ENCODE assay signal across 8 cellular contexts in the genomic region with DNA sequence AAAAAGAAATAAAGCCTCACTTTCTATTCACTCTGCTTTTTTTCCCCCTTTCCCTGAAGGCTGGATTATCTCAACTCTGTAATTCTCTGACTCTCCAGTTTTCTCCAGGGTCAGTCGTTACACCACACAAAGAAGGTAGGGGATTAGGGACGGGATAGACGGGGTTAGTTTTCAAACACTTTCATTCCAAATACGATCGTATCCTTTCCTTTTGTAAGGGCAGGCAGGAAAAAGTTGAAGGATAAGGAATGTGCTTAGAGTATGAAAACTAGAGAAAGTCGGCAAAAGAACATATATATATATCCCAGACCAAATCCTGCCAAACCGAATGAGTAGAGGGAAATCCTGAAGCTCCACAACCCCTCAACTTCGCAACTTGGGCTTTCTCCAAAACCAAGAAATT. TPM values are rescaled to one million over a fixed set of nuclear protein-coding genes. Genes with fewer than 3 reads are reported as not detected.
DNase-seq lines count a peak whose midpoint lies in the region; ATAC-seq and TF ChIP-seq lines count a peak whose summit lies in the region.

No MANE protein-coding gene starts in this region.

- H3K36me3 ChIP-seq in right lobe of liver (peaks cover 0 to 20% (median 12%) of the 10 kb centered on the region in 4 donors), thymus (ENCODE audit: control insufficient read depth, insufficient read depth) (peaks cover 22% of the 10 kb centered on the region)

- no peaks in the 10 kb centered on the region for H3K27me3 Mint-ChIP-seq in activated T-cell treated with anti-CD3 and anti-CD28 coated beads, Interleukin-2, amount 50 U/mL, for 24 hours

- H3K4me3 ChIP-seq in right lobe of liver (peak overlapping the region in 2 of 3 donors; percentile 15 to 29), thymus (ENCODE audit: low read length) (peak overlapping the region; percentile 63)

- H3K4me1 Mint-ChIP-seq in activated T-cell treated with anti-CD3 and anti-CD28 coated beads, Interleukin-2, amount 50 U/mL, for 24 hours (ENCODE audit: low read depth), result peaks cover 63% of the 10 kb centered on the region

- 0% methylated on average over 7 of the region's 8 CpGs for WGBS in right lobe of liver (ENCODE audit: insufficient coverage, low coverage, low lambda C conversion rate, missing lambda C conversion rate)
- 1% methylated on average over 8 of the region's 8 CpGs for WGBS in thymus

- H3K4me3 Mint-ChIP-seq in activated T-cell treated with anti-CD3 and anti-CD28 coated beads, Interleukin-2, amount 50 U/mL, for 24 hours, result peak overlapping the region; percentile 91

- no peak for TF ChIP-seq CTCF in right lobe of liver (IDR thresholded peaks at IDR 0.05)

- DNase-seq in activated T-cell treated with anti-CD3 and anti-CD28 coated beads, Interleukin-2, amount 50 U/mL, for 24 hours, result no peak
- no peak for DNase-seq in activated T-cell treated with anti-CD3 and anti-CD28 coated beads, Interleukin-2, amount 50 U/mL, for 1 hour
- no peak for DNase-seq in right lobe of liver
- DNase-seq in UCSD-AML1 (lab: John Stamatoyannopoulos, UW; ENCODE audit: unreplicated experiment), result no peak

- ATAC-seq in right lobe of liver (no peak), GM19351 (IDR thresholded peaks at IDR 0.05; ENCODE audit: unreplicated experiment) (no peak), HG03175 (IDR thresholded peaks at IDR 0.05; ENCODE audit: unreplicated experiment) (no peak)

- peaks cover 55% of the 10 kb centered on the region for H3K36me3 Mint-ChIP-seq in activated T-cell treated with anti-CD3 and anti-CD28 coated beads, Interleukin-2, amount 50 U/mL, for 24 hours (ENCODE audit: low read depth)

- TF ChIP-seq POLR2A in right lobe of liver (IDR thresholded peaks at IDR 0.05), result no peak

- H3K9me3 Mint-ChIP-seq in activated T-cell treated with anti-CD3 and anti-CD28 coated beads, Interleukin-2, amount 50 U/mL, for 24 hours, result no peaks in the 10 kb centered on the region

- H3K4me1 ChIP-seq in right lobe of liver (peaks cover 0 to 47% (median 12%) of the 10 kb centered on the region in 4 donors), thymus (ENCODE audit: control insufficient read depth, insufficient read depth, low read length) (peaks cover 19% of the 10 kb centered on the region)

- no peaks in the 10 kb centered on the region for H3K9me3 ChIP-seq in right lobe of liver
- H3K9me3 ChIP-seq in thymus (ENCODE audit: control insufficient read depth), result no peaks in the 10 kb centered on the region

- H3K27me3 ChIP-seq in right lobe of liver (no peaks in the 10 kb centered on the region), thymus (ENCODE audit: control insufficient read depth, insufficient read depth) (no peaks in the 10 kb centered on the region)

- intact Hi-C loops in right lobe of liver (cut with DNase I), result loop anchor here in 1 of 2 donors (5.0 kb wide), 1 partner anchor 60 kb away; a partner anchor contains a TSS

- peak overlapping the region; percentile 58 for H3K27ac ChIP-seq in angular gyrus (ENCODE audit: low read depth, low read length)
- peak overlapping the region; percentile 56 to 77 (median 70) for H3K27ac ChIP-seq in right lobe of liver
- H3K27ac ChIP-seq in thymus (ENCODE audit: low read depth), result no peak overlapping the region

- peak overlapping the region; percentile 98 for H3K27ac Mint-ChIP-seq in activated T-cell treated with anti-CD3 and anti-CD28 coated beads, Interleukin-2, amount 50 U/mL, for 24 hours

RNA-seq across cellular contexts. Expression of a gene that starts 0.6 kb away (rescaled TPM):
- 100 to 1,000 TPM in 1 of 6 experiments, 10 to 100 TPM in 5; 56.5 to 117 (median 70.3) TPM for total RNA-seq in right lobe of liver
- 39.2 TPM for polyA plus RNA-seq in thymus

RNA-seq across cellular contexts. Expression of a gene that starts 9.4 kb away (rescaled TPM):
- total RNA-seq in right lobe of liver, result 1 to 10 TPM; 1.7 to 5.4 (median 3.2) TPM
- polyA plus RNA-seq in thymus, result 3.1 TPM

RNA-seq across cellular contexts. Expression of a gene that starts 11.1 kb away (rescaled TPM):
- total RNA-seq in right lobe of liver, result 1,000 to 10,000 TPM in 4 of 6 experiments, 100 to 1,000 TPM in 2; 516 to 1,547 (median 1,257) TPM
- 5,569 TPM for polyA plus RNA-seq in thymus

RNA-seq across cellular contexts. Expression of a gene that starts 23.1 kb away (rescaled TPM):
- total RNA-seq in right lobe of liver, result 10 to 100 TPM; 29.7 to 82.4 (median 36.6) TPM
- 67.9 TPM for polyA plus RNA-seq in thymus

RNA-seq across cellular contexts. Expression of a gene that starts 24.9 kb away (rescaled TPM):
- 10 to 100 TPM in 5 of 6 experiments, 1 to 10 TPM in 1; 4.9 to 18.7 (median 12.6) TPM for total RNA-seq in right lobe of liver
- polyA plus RNA-seq in thymus, result 60.9 TPM
